8 cellular contexts compared by ENCODE assay signal in the genomic region with DNA sequence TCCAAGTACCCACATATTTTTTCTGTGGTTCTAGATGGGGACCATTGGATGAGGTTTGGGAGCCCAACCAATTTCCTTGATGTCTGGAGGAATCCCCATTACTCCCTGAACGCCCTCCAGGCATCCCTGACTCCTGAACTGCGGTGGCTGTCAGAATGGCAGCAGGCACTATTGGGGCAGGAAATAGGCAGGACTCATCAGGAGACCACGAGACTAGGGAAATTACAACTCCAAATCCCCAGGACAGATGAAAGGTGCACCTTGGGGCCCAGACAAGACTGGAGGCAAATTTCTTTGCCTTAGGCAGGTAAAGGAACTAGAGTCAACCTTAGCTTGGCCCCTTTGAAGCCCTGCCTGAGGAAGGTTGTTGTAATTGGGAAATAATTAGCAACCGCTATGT. TPM values are rescaled to one million over a fixed set of nuclear protein-coding genes. Genes with fewer than 3 reads are reported as not detected.
DNase-seq lines count a peak whose midpoint lies in the region; ATAC-seq and TF ChIP-seq lines count a peak whose summit lies in the region.

No MANE protein-coding gene starts in this region.

- no peak for TF ChIP-seq CTCF in ovary (IDR thresholded peaks at IDR 0.05)

- H3K27ac ChIP-seq in epithelial cell of prostate (peak overlapping the region; percentile 99), ovary (no peak overlapping the region)

- no peaks in the 10 kb centered on the region for H3K27me3 ChIP-seq in ovary

- no peak for TF ChIP-seq POLR2A in ovary (IDR thresholded peaks at IDR 0.05)

- no peaks in the 10 kb centered on the region for H3K36me3 ChIP-seq in ovary

- H3K9me3 ChIP-seq in ovary = no peaks in the 10 kb centered on the region

- H3K4me1 ChIP-seq in ovary (ENCODE audit: insufficient read depth) = peaks cover 6% of the 10 kb centered on the region

- WGBS in ovary, 3 donors = 58 to 65% (median 61%) methylated on average over 4 of the region's 4 CpGs

- intact Hi-C loops in ovary (cut with DNase I) = no loop called here
- intact Hi-C loops in posterior vena cava (cut with DNase I) = no loop called here

- peak overlapping the region; percentile 64 for H3K4me3 ChIP-seq in ovary

- peak; percentile 54 for DNase-seq in ELR (ENCODE audit: low read depth)
- peak; percentile 65 for DNase-seq in NCI-H69 (lab: John Stamatoyannopoulos, UW)
- DNase-seq in epithelial cell of prostate (ENCODE audit: low read depth, low spot score) = no peak
- no peak for DNase-seq in ovary
- no peak for DNase-seq in posterior vena cava (ENCODE audit: low spot score)
- no peak for DNase-seq in dermis blood vessel endothelial cell

- no peak for TF ChIP-seq EP300 in ovary (IDR thresholded peaks at IDR 0.05)

- ATAC-seq in GM18858 (IDR thresholded peaks at IDR 0.05; ENCODE audit: unreplicated experiment) = no peak
- ATAC-seq in HG02763 (IDR thresholded peaks at IDR 0.05; ENCODE audit: unreplicated experiment) = no peak

RNA-seq across cellular contexts. Expression of gene CGN, which starts 1.1 kb away (rescaled TPM):
- total RNA-seq in ovary (10 to 100 TPM in 1 of 7 donors, 1 to 10 TPM in 6; 3.2 to 26.8 (median 5.3) TPM), posterior vena cava (under 1 TPM in 1 of 2 donors, not detected in 1; 0.29 TPM), dermis blood vessel endothelial cell (0.42 and 2.4 TPM in 2 replicates)
- polyA plus RNA-seq in ovary = 1 to 10 TPM; 1.0 to 4.3 TPM

RNA-seq across cellular contexts. Expression of gene TUFT1, which starts 27.8 kb away (rescaled TPM):
- total RNA-seq in ovary = 10 to 100 TPM in 1 of 7 donors, 1 to 10 TPM in 6; 5.0 to 10.1 (median 7.3) TPM
- polyA plus RNA-seq in ovary = 10 to 100 TPM in 1 of 2 donors, 1 to 10 TPM in 1; 6.6 to 10.2 TPM
- total RNA-seq in posterior vena cava = 1 to 10 TPM; 5.4 to 6.6 TPM
- total RNA-seq in dermis blood vessel endothelial cell = 6.0 and 8.2 TPM in 2 replicates

RNA-seq across cellular contexts. Expression of gene POGZ, which starts 53.0 kb away (rescaled TPM):
- total RNA-seq in ovary (100 to 1,000 TPM in 5 of 7 donors, 10 to 100 TPM in 2; 54.8 to 151 (median 104) TPM), posterior vena cava (10 to 100 TPM; 58.0 to 74.4 TPM), dermis blood vessel endothelial cell (20.3 and 26.2 TPM in 2 replicates)
- 100 to 1,000 TPM in 1 of 2 donors, 10 to 100 TPM in 1; 34.6 to 110 TPM for polyA plus RNA-seq in ovary

Comparison
In these comparisons a context has a peak if more than half of its experiments do, and no peak if none do; other contexts are left out.
1. DNase-seq: peak in ELR (single experiment) and NCI-H69 (single experiment); none in epithelial cell of prostate (single experiment), ovary (0 of 5), posterior vena cava (single experiment) and dermis blood vessel endothelial cell (single experiment).